ENCODE assay signal across 23 cellular contexts in the genomic region with DNA sequence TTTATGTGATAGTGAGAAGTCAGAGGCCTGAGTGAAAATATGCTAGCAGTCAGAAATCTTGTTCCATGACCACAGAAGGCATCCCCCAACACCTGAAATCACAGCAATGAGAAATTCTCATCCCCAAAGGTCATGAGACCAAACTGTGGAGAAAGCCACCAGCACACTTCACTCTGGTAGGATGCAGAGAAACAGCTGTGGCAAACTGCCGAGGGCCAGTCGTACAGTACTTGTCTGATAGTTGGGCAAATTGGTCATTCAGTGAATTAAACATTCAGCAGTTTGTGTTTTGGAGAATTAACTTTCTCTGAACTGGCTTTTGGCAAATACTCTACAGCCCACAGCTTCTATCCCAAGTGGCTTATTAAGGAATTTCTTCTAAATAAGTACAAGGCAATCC.
A peak's percentile ranks its signal among the peaks of the same experiment; 100 is the strongest.
DNase-seq lines count a peak whose midpoint lies in the region; ATAC-seq, FAIRE-seq and TF ChIP-seq lines count a peak whose summit lies in the region.
"Had no signal": no experiment of that assay in that cellular context is flagged by ENCODE, and none has a peak within 500 bp of the region (broad histone marks: within the 10 kb centered on the region; RNA-seq: fewer than 3 reads in every experiment).

No MANE protein-coding gene starts in this region.

- no peaks in the 10 kb centered on the region for H3K9me3 ChIP-seq in right atrium auricular region
- H3K9me3 ChIP-seq: A549; BLaER1 treated with 17β-estradiol and CSF1 and Interleukin-3, amounts not matched to agents 10 nM and 100 nM; Caco-2 had no signal

- no peaks in the 10 kb centered on the region for H3K27me3 ChIP-seq in right atrium auricular region
- H3K27me3 ChIP-seq: BLaER1 treated with 17β-estradiol and CSF1 and Interleukin-3, amounts not matched to agents 10 nM and 100 nM had no signal

- ATAC-seq in left ventricle myocardium superior (peak; percentile 30), sciatic nerve (peak; percentile 73)
- ATAC-seq: A549; CD8-positive, alpha-beta T cell had no signal

- no peak overlapping the region for H3K4me3 ChIP-seq in right atrium auricular region
- H3K4me3 ChIP-seq: A549; BLaER1 treated with 17β-estradiol and CSF1 and Interleukin-3, amounts not matched to agents 10 nM and 100 nM had no signal

- no peaks in the 10 kb centered on the region for H3K4me1 ChIP-seq in right atrium auricular region
- H3K4me1 ChIP-seq: A549; BLaER1 treated with 17β-estradiol and CSF1 and Interleukin-3, amounts not matched to agents 10 nM and 100 nM; Caco-2 had no signal

- TF ChIP-seq CTCF in right atrium auricular region (IDR thresholded peaks at IDR 0.05) (no peak), D721Med (IDR thresholded peaks at IDR 0.05; ENCODE audit: insufficient read depth, missing control alignments) (no peak)

- intact Hi-C loops in left ventricle myocardium superior (cut with micrococcal nuclease) (no loop called here), sciatic nerve (cut with DNase I) (no loop called here)

- no peaks in the 10 kb centered on the region for H3K36me3 ChIP-seq in right atrium auricular region
- H3K36me3 ChIP-seq: BLaER1 treated with 17β-estradiol and CSF1 and Interleukin-3, amounts not matched to agents 10 nM and 100 nM had no signal

- no peak for FAIRE-seq in D721Med (lab: Jason Lieb, UNC)
- FAIRE-seq: A549, GM12891, GM19239 had no signal

- DNase-seq in left ventricle myocardium superior (no peak), right atrium auricular region (ENCODE audit: low spot score) (no peak), sciatic nerve (ENCODE audit: low spot score) (no peak), NCI-H82 (lab: John Stamatoyannopoulos, UW) (no peak), D721Med (ENCODE audit: insufficient read length, low spot score) (no peak)
- DNase-seq: AML-193; Caco-2; Calu3; CD4-positive, alpha-beta T cell; CD8-positive, alpha-beta T cell; DMS 273 treated with DMSO at 0.1 percent for 48 hours; DMS153; DMS53; DMS79; DND-41; EL; GDM1 had no signal

- no peak overlapping the region for H3K27ac ChIP-seq in right atrium auricular region
- H3K27ac ChIP-seq: 22Rv1; A549; BLaER1 treated with 17β-estradiol and CSF1 and Interleukin-3, amounts not matched to agents 10 nM and 100 nM; C4-2B had no signal
